ENCODE assay signal across 1 cellular context in the genomic region with DNA sequence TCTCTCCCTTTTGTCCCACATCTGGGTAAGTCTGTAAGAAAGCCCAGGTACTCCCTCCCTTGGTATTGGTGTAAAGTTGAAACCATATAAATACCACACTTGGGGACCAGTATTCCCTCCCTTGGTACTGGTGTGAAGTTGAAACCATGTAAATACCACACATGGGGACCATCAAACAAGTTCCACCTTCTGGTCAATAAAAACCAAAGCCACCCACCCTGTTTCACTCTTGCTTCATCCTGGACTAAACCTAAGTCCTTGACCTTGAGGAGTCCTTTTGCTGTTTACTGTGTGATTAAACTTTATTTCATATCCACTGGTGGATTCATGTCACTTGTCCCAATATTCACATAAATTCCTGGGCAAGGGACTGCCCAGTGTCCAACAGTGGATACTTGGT.
TF ChIP-seq lines count a peak whose summit lies in the region.

No MANE protein-coding gene starts in this region.

TF ChIP-seq in K562, 482 proteins besides CTCF, POLR2A, EP300 and RAD21:
- peak; percentile 58; the same call in 1 of the 2 replicates for TF ChIP-seq ESRRA (IDR thresholded peaks at IDR 0.05; ENCODE audit: borderline replicate concordance, low read depth)
- TF ChIP-seq FOXO4 (CRISPR knock-in tag; IDR thresholded peaks at IDR 0.05): no peak
